In genomic region chr1:45552309-45552708, GRCh38 we compare ENCODE assay signal across 8 cellular contexts. TPM values are rescaled to one million over a fixed set of nuclear protein-coding genes. Genes with fewer than 3 reads are reported as not detected.
DNase-seq lines count a peak whose midpoint lies in the region; ATAC-seq and TF ChIP-seq lines count a peak whose summit lies in the region.

No MANE protein-coding gene starts in this region.

- H3K4me3 ChIP-seq in LNCaP clone FGC (ENCODE audit: low read depth, low read length): peak overlapping the region; percentile 77

- POLR2A ChIA-PET in activated CD8-positive, alpha-beta T cell treated with anti-CD3 and anti-CD28 coated beads, Interleukin-2, amount 10 ng/mL, durations not matched to agents 7 days and 5 days (lab: Charles Lee): interaction anchor here (1.0 to 2.3 kb wide), 3 partner anchors 14 to 32 kb away, joined by 3 to 19 read pairs (median 6); partner anchors contain the start of gene NASP

- TF ChIP-seq CTCF in LNCaP clone FGC (IDR thresholded peaks at IDR 0.05; ENCODE audit: control insufficient read depth, extremely low read depth, insufficient read depth): 0 out of 2 replicates have a peak, but pooled peaks have one; percentile 3

- CTCF ChIA-PET in activated CD8-positive, alpha-beta T cell treated with anti-CD3 and anti-CD28 coated beads, Interleukin-2, amount 10 ng/mL, durations not matched to agents 7 days and 5 days (lab: Charles Lee): interaction anchor here (1.5 to 2.5 kb wide), 4 partner anchors 14 to 40 kb away, joined by 6 to 19 read pairs (median 12); partner anchors contain the start of gene PRDX1

- no peak for ATAC-seq in activated CD8-positive, alpha-beta T cell treated with anti-CD3 and anti-CD28 coated beads, Interleukin-2, amount 10 ng/mL, durations not matched to agents 7 days and 5 days
- no peak for ATAC-seq in memory B cell (ENCODE audit: low read depth)

- no peaks in the 10 kb centered on the region for H3K9me3 Mint-ChIP-seq in activated CD8-positive, alpha-beta T cell treated with anti-CD3 and anti-CD28 coated beads, Interleukin-2, amount 10 ng/mL, durations not matched to agents 7 days and 5 days (ENCODE audit: insufficient read depth)
- no peaks in the 10 kb centered on the region for H3K9me3 Mint-ChIP-seq in memory B cell

- peak overlapping the region; percentile 23 for H3K27ac Mint-ChIP-seq in activated CD8-positive, alpha-beta T cell treated with anti-CD3 and anti-CD28 coated beads, Interleukin-2, amount 10 ng/mL, durations not matched to agents 7 days and 5 days
- peak overlapping the region; percentile 32 for H3K27ac Mint-ChIP-seq in memory B cell

- H3K27me3 Mint-ChIP-seq in activated CD8-positive, alpha-beta T cell treated with anti-CD3 and anti-CD28 coated beads, Interleukin-2, amount 10 ng/mL, durations not matched to agents 7 days and 5 days (ENCODE audit: low read depth): no peaks in the 10 kb centered on the region
- no peaks in the 10 kb centered on the region for H3K27me3 Mint-ChIP-seq in memory B cell

- H3K4me1 Mint-ChIP-seq in activated CD8-positive, alpha-beta T cell treated with anti-CD3 and anti-CD28 coated beads, Interleukin-2, amount 10 ng/mL, durations not matched to agents 7 days and 5 days (ENCODE audit: low read depth): peaks cover 26% of the 10 kb centered on the region
- H3K4me1 Mint-ChIP-seq in memory B cell: peaks cover 17% of the 10 kb centered on the region

- peak; percentile 88 for DNase-seq in COLO668 (lab: John Stamatoyannopoulos, UW; ENCODE audit: unreplicated experiment)
- DNase-seq in LNCaP clone FGC (ENCODE audit: low read depth): no peak
- DNase-seq in activated CD8-positive, alpha-beta T cell treated with anti-CD3 and anti-CD28 coated beads, Interleukin-2, amount 10 ng/mL, durations not matched to agents 7 days and 5 days: no peak
- DNase-seq in memory B cell (ENCODE audit: low spot score in 2 of 2): no peak
- no peak for DNase-seq in C1 segment of cervical spinal cord (lab: John Stamatoyannopoulos, UW)
- no peak for DNase-seq in hepatic stellate cell (ENCODE audit: low spot score)
- no peak for DNase-seq in Ammon's horn (ENCODE audit: low spot score)
- DNase-seq in hypothalamus (lab: John Stamatoyannopoulos, UW): no peak

- peaks cover 14% of the 10 kb centered on the region for H3K36me3 Mint-ChIP-seq in activated CD8-positive, alpha-beta T cell treated with anti-CD3 and anti-CD28 coated beads, Interleukin-2, amount 10 ng/mL, durations not matched to agents 7 days and 5 days (ENCODE audit: low read depth)
- peaks cover 7% of the 10 kb centered on the region for H3K36me3 Mint-ChIP-seq in memory B cell

- peak overlapping the region; percentile 40 for H3K4me3 Mint-ChIP-seq in activated CD8-positive, alpha-beta T cell treated with anti-CD3 and anti-CD28 coated beads, Interleukin-2, amount 10 ng/mL, durations not matched to agents 7 days and 5 days
- peak overlapping the region; percentile 4 for H3K4me3 Mint-ChIP-seq in memory B cell

RNA-seq across cellular contexts. Expression of gene AKR1A1, which starts 1.7 kb away (rescaled TPM):
- 100 to 1,000 TPM; 150 to 152 TPM for total RNA-seq in activated CD8-positive, alpha-beta T cell treated with anti-CD3 and anti-CD28 coated beads, Interleukin-2, amount 10 ng/mL, durations not matched to agents 7 days and 5 days

RNA-seq across cellular contexts. Expression of gene PRDX1, which starts 30.6 kb away (rescaled TPM):
- total RNA-seq in activated CD8-positive, alpha-beta T cell treated with anti-CD3 and anti-CD28 coated beads, Interleukin-2, amount 10 ng/mL, durations not matched to agents 7 days and 5 days: 100 to 1,000 TPM; 250 to 251 TPM

RNA-seq across cellular contexts. Expression of gene NASP, which starts 31.5 kb away (rescaled TPM):
- 100 to 1,000 TPM; 230 to 233 TPM for total RNA-seq in activated CD8-positive, alpha-beta T cell treated with anti-CD3 and anti-CD28 coated beads, Interleukin-2, amount 10 ng/mL, durations not matched to agents 7 days and 5 days

RNA-seq across cellular contexts. Expression of gene MMACHC, which starts 52.2 kb away (rescaled TPM):
- total RNA-seq in activated CD8-positive, alpha-beta T cell treated with anti-CD3 and anti-CD28 coated beads, Interleukin-2, amount 10 ng/mL, durations not matched to agents 7 days and 5 days: 1 to 10 TPM; 6.7 to 8.7 TPM

RNA-seq across cellular contexts. Expression of gene CCDC163, which starts 52.4 kb away (rescaled TPM):
- total RNA-seq in activated CD8-positive, alpha-beta T cell treated with anti-CD3 and anti-CD28 coated beads, Interleukin-2, amount 10 ng/mL, durations not matched to agents 7 days and 5 days: 1 to 10 TPM; 7.9 to 9.4 TPM
